10 cellular contexts compared by ENCODE assay signal in genomic region chr2:174605687-174606086, GRCh38. TPM values are rescaled to one million over a fixed set of nuclear protein-coding genes. Genes with fewer than 3 reads are reported as not detected.
DNase-seq lines count a peak whose midpoint lies in the region; ATAC-seq, FAIRE-seq and TF ChIP-seq lines count a peak whose summit lies in the region.
"Had no signal": no experiment of that assay in that cellular context is flagged by ENCODE, and none has a peak within 500 bp of the region (broad histone marks: within the 10 kb centered on the region; RNA-seq: fewer than 3 reads in every experiment).

No MANE protein-coding gene starts in this region.

- CTCF ChIA-PET in GM12878 (lab: Yijun Ruan, JAX), result interaction anchor here (1.0 to 31.2 kb wide), 10 partner anchors 9 to 144 kb away, joined by 3 to 534 read pairs (median 10); no protein-coding TSS in a partner anchor

- H2AFZ ChIP-seq in GM12878 (ENCODE audit: control insufficient read depth, low read depth, low read length) (peak overlapping the region; percentile 24; the same call in 1 of the 2 replicates), neural progenitor cell (replicated peaks) (no peak overlapping the region)

- no peaks in the 10 kb centered on the region for H3K9me3 Mint-ChIP-seq in neural progenitor cell

- SMC1A ChIA-PET in GM12878 (lab: Charles Lee; ENCODE audit: uncharacterized antibody, unreplicated experiment), result interaction anchor here (1.1 to 31.8 kb wide), 7 partner anchors 4 to 143 kb away, joined by 3 to 537 read pairs (median 457); partner anchors contain the start of gene WIPF1

- H3K36me3 ChIP-seq in GM12878 (ENCODE audit: control insufficient read depth in 2 of 2, insufficient read depth in 2 of 2, low read length in 1 of 2) (0 out of 4 replicates have a peak, but pooled peaks cover 0 to 5% of the 10 kb centered on the region in 2 experiments), neural progenitor cell (no peaks in the 10 kb centered on the region), ovary (no peaks in the 10 kb centered on the region)
- H3K36me3 ChIP-seq: pancreas had no signal

- no peak overlapping the region for H3K4me2 ChIP-seq in GM12878 (ENCODE audit: control insufficient read depth, insufficient read depth)
- H3K4me2 ChIP-seq in neural progenitor cell, result no peak overlapping the region

- TF ChIP-seq POLR2A in GM12878 (IDR thresholded peaks at IDR 0.05; ENCODE audit: low read depth, low read length) (no peak), ovary (IDR thresholded peaks at IDR 0.05) (no peak)

- peaks cover 3% of the 10 kb centered on the region for H3K36me3 Mint-ChIP-seq in neural progenitor cell

- H3K9me3 ChIP-seq in GM12878 (replicated peaks; ENCODE audit: control insufficient read depth, insufficient read depth, low read length), result no peaks in the 10 kb centered on the region
- no peaks in the 10 kb centered on the region for H3K9me3 ChIP-seq in neural progenitor cell (ENCODE audit: low read depth)
- H3K9me3 ChIP-seq in ovary, result no peaks in the 10 kb centered on the region
- H3K9me3 ChIP-seq: pancreas had no signal

- in situ Hi-C loops in GM12878 (cut with MboI), result no loop called here

- no peak overlapping the region for H3K9ac ChIP-seq in GM12878 (ENCODE audit: control insufficient read depth, insufficient read depth, low read length)
- H3K9ac ChIP-seq in neural progenitor cell, result no peak overlapping the region

- ATAC-seq in GM12878 (peak; percentile 26), GM18519 (IDR thresholded peaks at IDR 0.05; ENCODE audit: low FRiP score, unreplicated experiment) (no peak), GM21526 (IDR thresholded peaks at IDR 0.05; ENCODE audit: low FRiP score, unreplicated experiment) (no peak)

- intact Hi-C loops in GM12878 (cut with micrococcal nuclease; ENCODE audit: unreplicated experiment) (loop anchor here (1.0 kb wide), 1 partner anchor 83 kb away; no protein-coding TSS in a partner anchor), ovary (cut with DNase I) (no loop called here)

- FAIRE-seq in GM12878 (lab: Jason Lieb, UNC), result no peak
- FAIRE-seq: pancreas had no signal

- peak; percentile 73 for TF ChIP-seq RAD21 in GM12878 (IDR thresholded peaks at IDR 0.05; ENCODE audit: insufficient read depth, low read depth, low read length)

- no peaks in the 10 kb centered on the region for H3K27me3 Mint-ChIP-seq in neural progenitor cell (ENCODE audit: insufficient read depth, low read depth)

- H3K79me2 ChIP-seq in GM12878 (ENCODE audit: control insufficient read depth, insufficient read depth, low read length) (peaks cover 17% of the 10 kb centered on the region), neural progenitor cell (ENCODE audit: low read depth) (no peaks in the 10 kb centered on the region)

- TF ChIP-seq EP300 in GM12878 (IDR thresholded peaks at IDR 0.05; ENCODE audit: borderline replicate concordance in 1 of 2, control insufficient read depth in 1 of 2, low read depth in 2 of 2, low read length in 2 of 2) (no peak), ovary (IDR thresholded peaks at IDR 0.05) (no peak)

- DNase-seq in GM03348 (ENCODE audit: low spot score) (peak; percentile 35), MV-4-11 (lab: John Stamatoyannopoulos, UW) (peak; percentile 25), GM12878 (ENCODE audit: low read depth, low spot score) (no peak), neural progenitor cell (ENCODE audit: low spot score) (no peak), mesenteric fat pad (ENCODE audit: low spot score) (no peak), ovary (no peak)
- DNase-seq: activated T-cell treated with anti-CD3 and anti-CD28 coated beads for 4 hours, pancreas had no signal

- peak overlapping the region; percentile 45 for H3K27ac ChIP-seq in GM12878 (ENCODE audit: control insufficient read depth, insufficient read depth)
- H3K27ac ChIP-seq in neural progenitor cell, result no peak overlapping the region
- H3K27ac ChIP-seq in ovary, result no peak overlapping the region
- H3K27ac ChIP-seq: pancreas had no signal

- H4K20me1 ChIP-seq in GM12878 (ENCODE audit: control insufficient read depth, insufficient read depth) (no peaks in the 10 kb centered on the region), neural progenitor cell (ENCODE audit: low read depth) (no peaks in the 10 kb centered on the region)

- RAD21 ChIA-PET in GM12878 (lab: Charles Lee; ENCODE audit: unreplicated experiment), result interaction anchor here (1.5 to 19.4 kb wide), 5 partner anchors 9 to 78 kb away, joined by 14 to 294 read pairs (median 159); partner anchors contain the start of gene WIPF1

- TF ChIP-seq CTCF in GM12878 (IDR thresholded peaks at IDR 0.05 in 2 of 3, conservative IDR thresholded peaks at IDR 0.05 in 1 of 3; ENCODE audit: control insufficient read depth in 2 of 3, extremely low read depth in 1 of 3, insufficient read depth in 1 of 3, low read depth in 3 of 3, low read length in 3 of 3), result peak; percentile 60 to 76 (median 66); a peak in 5 of 6 replicates
- peak; percentile 26 for TF ChIP-seq CTCF in neural progenitor cell (IDR thresholded peaks at IDR 0.05)
- no peak for TF ChIP-seq CTCF in ovary (IDR thresholded peaks at IDR 0.05)

- no peaks in the 10 kb centered on the region for H3F3A ChIP-seq in neural progenitor cell (ENCODE audit: low read depth)

- no TSS peak for BruUV-seq in GM12878 (replicated peaks; lab: Mats Ljungman, UMichigan)

- H3K4me3 ChIP-seq in GM12878, result no peak overlapping the region
- no peak overlapping the region for H3K4me3 ChIP-seq in neural progenitor cell
- H3K4me3 ChIP-seq in ovary, result no peak overlapping the region
- H3K4me3 ChIP-seq: pancreas had no signal

- H3K27ac Mint-ChIP-seq in neural progenitor cell, result no peak overlapping the region

- H3K4me1 ChIP-seq in GM12878 (ENCODE audit: control insufficient read depth, insufficient read depth, low read length) (peaks cover 46% of the 10 kb centered on the region), neural progenitor cell (no peaks in the 10 kb centered on the region), ovary (ENCODE audit: insufficient read depth) (no peaks in the 10 kb centered on the region)
- H3K4me1 ChIP-seq: pancreas had no signal

- POLR2A ChIA-PET in GM12878 (lab: Charles Lee), result interaction anchor here (0.6 to 10.9 kb wide), 4 partner anchors 9 to 187 kb away, joined by 3 to 246 read pairs (median 4); partner anchors contain the start of gene WIPF1

- H3K27me3 ChIP-seq in GM12878 (replicated peaks in 1 of 2; ENCODE audit: control insufficient read depth in 2 of 2, insufficient read depth in 2 of 2, low read length in 1 of 2), result no peaks in the 10 kb centered on the region
- H3K27me3 ChIP-seq in neural progenitor cell, result no peaks in the 10 kb centered on the region
- no peaks in the 10 kb centered on the region for H3K27me3 ChIP-seq in ovary
- H3K27me3 ChIP-seq: pancreas had no signal

- H3K4me3 Mint-ChIP-seq in neural progenitor cell, result no peak overlapping the region

- H3K4me1 Mint-ChIP-seq in neural progenitor cell, result no peaks in the 10 kb centered on the region

TF ChIP-seq in GM12878, 131 proteins besides CTCF, POLR2A, EP300 and RAD21:
- TF ChIP-seq ZNF384 (IDR thresholded peaks at IDR 0.05; ENCODE audit: borderline replicate concordance, low read depth, low read length), result peak; percentile 71; the same call in 1 of the 2 replicates
- TF ChIP-seq NFIC (IDR thresholded peaks at IDR 0.05; ENCODE audit: low read depth, low read length), result 0 out of 2 replicates have a peak, but pooled peaks have one; percentile 2
- peak; percentile 16 for TF ChIP-seq SKIL (IDR thresholded peaks at IDR 0.05; ENCODE audit: low read depth, poor library complexity, severe bottlenecking)
- no peak for TF ChIP-seq SMARCA5 (IDR thresholded peaks at IDR 0.05)
- no peak for TF ChIP-seq MXI1 (IDR thresholded peaks at IDR 0.05; ENCODE audit: low read depth, low read length)
- peak; percentile 66; the same call in 1 of the 2 replicates for TF ChIP-seq SMC3 (IDR thresholded peaks at IDR 0.05; ENCODE audit: borderline replicate concordance, low read length)
- 0 out of 2 replicates have a peak, but pooled peaks have one; percentile 13 for TF ChIP-seq FOXM1 (IDR thresholded peaks at IDR 0.05; ENCODE audit: low read depth, low read length)

RNA-seq across cellular contexts. Expression of gene WIPF1, which starts 8.1 kb away (rescaled TPM):
- total RNA-seq in GM12878 (2013; cell fraction: nucleolus; rRNA removed), result 126 and 131 TPM in 2 replicates
- total RNA-seq in GM12878 (2014; rRNA removed), result 23.9 and 25.2 TPM in 2 replicates
- 52.1 and 57.1 TPM in 2 replicates for total RNA-seq in GM12878 (2014; rRNA removed; fragmentation: Illumina TruSeq; extraction: Trizol)
- 135 and 141 TPM in 2 replicates for total RNA-seq in GM12878 (2021)
- 45.3 TPM for polyA plus RNA-seq in GM12878 (2011; ENCODE audit: low read depth)
- polyA plus RNA-seq in GM12878 (2011; rRNA removed), result 96.8 and 110 TPM in 2 replicates
- 103 and 160 TPM in 2 replicates for polyA plus RNA-seq in GM12878 (2011; cell fraction: cytosol; rRNA removed)
- polyA plus RNA-seq in GM12878 (2011; cell fraction: nucleus; rRNA removed), result 112 and 138 TPM in 2 replicates
- polyA plus RNA-seq in GM12878 (2012), result 115 and 116 TPM in 2 replicates
- polyA plus RNA-seq in GM12878 (2014; fragmentation: Illumina TruSeq; extraction: Trizol), result 185 and 188 TPM in 2 replicates
- polyA plus RNA-seq in GM12878 (2014; fragmentation: Nextera tagmentation; extraction: Ambion mirVana), result 10 to 100 TPM; 23.1 to 28.6 TPM
- 66.7 and 68.8 TPM in 2 replicates for polyA plus RNA-seq in GM12878 (2014; rRNA removed)
- 10 to 100 TPM; 71.2 to 77.5 TPM for polyA plus RNA-seq in GM12878 (2016; fragmentation: Nextera tagmentation; extraction: Ambion mirVana)
- 114 and 136 TPM in 2 replicates for polyA minus RNA-seq in GM12878 (2011; rRNA and poly(A)+ RNA removed)
- 56.0 and 63.3 TPM in 2 replicates for polyA minus RNA-seq in GM12878 (2011; cell fraction: cytosol; rRNA and poly(A)+ RNA removed)
- polyA minus RNA-seq in GM12878 (2011; cell fraction: nucleus; rRNA and poly(A)+ RNA removed), result 84.1 and 152 TPM in 2 replicates
- total RNA-seq in neural progenitor cell (ENCODE audit: low replicate concordance), result 14.6 and 17.2 TPM in 2 replicates
- total RNA-seq in mesenteric fat pad, result 84.0 TPM
- 10 to 100 TPM in 6 of 7 donors, 1 to 10 TPM in 1; 9.7 to 42.6 (median 24.4) TPM for total RNA-seq in ovary
- polyA plus RNA-seq in ovary, result 10 to 100 TPM; 13.3 to 34.7 TPM

Comparison
In these comparisons a context has a peak if more than half of its experiments do, and no peak if none do; other contexts are left out.
1. DNase-seq: peak in GM03348 (single experiment) and MV-4-11 (single experiment); none in GM12878 (single experiment), neural progenitor cell (single experiment), mesenteric fat pad (single experiment) and ovary (0 of 5).
2. CTCF ChIP-seq: peak in GM12878 (3 of 3) and neural progenitor cell (single experiment); none in ovary (0 of 3).